26 cellular contexts compared by ENCODE assay signal in genomic region chr7:34851431-34851830, GRCh38.
"Had no signal": no experiment of that assay in that cellular context is flagged by ENCODE, and none has a peak within 500 bp of the region (broad histone marks: within the 10 kb centered on the region; RNA-seq: fewer than 3 reads in every experiment).

No MANE protein-coding gene starts in this region.

- H3K27ac ChIP-seq: adrenal gland, ascending aorta, breast epithelium, coronary artery, gastroesophageal sphincter, heart left ventricle, stomach, suprapubic skin, tibial nerve, WERI-Rb-1 had no signal

- H3K36me3 ChIP-seq: adrenal gland, ascending aorta, breast epithelium, gastroesophageal sphincter, heart left ventricle, stomach, suprapubic skin, tibial nerve, WERI-Rb-1 had no signal

- FAIRE-seq: small intestine had no signal

- H3K27ac Mint-ChIP-seq: activated naive CD8-positive, alpha-beta T cell; activated T-cell treated with anti-CD3 and anti-CD28 coated beads, Interleukin-2, amount 50 U/mL, for 24 hours; activated T-helper 17 cell treated with anti-CD3 and anti-CD28 coated beads, Interleukin-2, amount 50 U/mL, for 72 hours; endodermal cell; stimulated activated memory B cell treated with anti-CD40 and anti-IgM and Interleukin-4, amounts not matched to agents 10 μg/mL and 1 μg/mL and 100 μg/mL, for 72 hours; T-helper 2 cell treated with Interferon-gamma antibody and Interleukin-4, amounts not matched to agents 5 μg/mL and 100 μg/mL, for 36 hours had no signal

- H3K4me3 Mint-ChIP-seq: activated naive CD8-positive, alpha-beta T cell; activated T-cell treated with anti-CD3 and anti-CD28 coated beads, Interleukin-2, amount 50 U/mL, for 24 hours; activated T-helper 17 cell treated with anti-CD3 and anti-CD28 coated beads, Interleukin-2, amount 50 U/mL, for 72 hours; central memory CD8-positive, alpha-beta T cell; endodermal cell; stimulated activated memory B cell treated with anti-CD40 and anti-IgM and Interleukin-4, amounts not matched to agents 10 μg/mL and 1 μg/mL and 100 μg/mL, for 72 hours; T-helper 2 cell treated with Interferon-gamma antibody and Interleukin-4, amounts not matched to agents 5 μg/mL and 100 μg/mL, for 36 hours had no signal

- H3K4me3 ChIP-seq: adrenal gland, ascending aorta, breast epithelium, coronary artery, gastroesophageal sphincter, heart left ventricle, mucosa of descending colon, stomach, suprapubic skin, tibial nerve had no signal

- H3K27me3 ChIP-seq: adrenal gland, ascending aorta, breast epithelium, gastroesophageal sphincter, stomach, suprapubic skin, tibial nerve had no signal

- H3K4me1 ChIP-seq: adrenal gland, ascending aorta, breast epithelium, heart left ventricle, stomach, suprapubic skin, tibial nerve had no signal

- H3K9me3 Mint-ChIP-seq: activated T-cell treated with anti-CD3 and anti-CD28 coated beads, Interleukin-2, amount 50 U/mL, for 24 hours; activated T-helper 17 cell treated with anti-CD3 and anti-CD28 coated beads, Interleukin-2, amount 50 U/mL, for 72 hours; central memory CD8-positive, alpha-beta T cell; endodermal cell; stimulated activated memory B cell treated with anti-CD40 and anti-IgM and Interleukin-4, amounts not matched to agents 10 μg/mL and 1 μg/mL and 100 μg/mL, for 72 hours; T-helper 2 cell treated with Interferon-gamma antibody and Interleukin-4, amounts not matched to agents 5 μg/mL and 100 μg/mL, for 36 hours had no signal

- DNase-seq: activated CD4-positive, alpha-beta T cell treated with anti-CD3 and anti-CD28 coated beads for 1 hour; activated CD8-positive, alpha-beta memory T cell treated with anti-CD3 and anti-CD28 coated beads, Interleukin-2, amount 50 U/mL, for 4 hours; activated naive CD4-positive, alpha-beta T cell; activated T-cell treated with anti-CD3 and anti-CD28 coated beads, Interleukin-2, amount 50 U/mL, for 24 hours; adrenal gland; endodermal cell; heart left ventricle; islet precursor cell; left cardiac atrium; mucosa of descending colon; nucleus accumbens; small intestine; stomach; WERI-Rb-1 had no signal

- H3K9me3 ChIP-seq: adrenal gland, ascending aorta, breast epithelium, gastroesophageal sphincter, heart left ventricle, mucosa of descending colon, stomach, suprapubic skin had no signal

- ATAC-seq: activated T-helper 17 cell treated with anti-CD3 and anti-CD28 coated beads, Interleukin-2, amount 50 U/mL, for 72 hours; gastroesophageal sphincter; left cardiac atrium; mucosa of descending colon; sciatic nerve; stimulated activated memory B cell treated with anti-CD40 and anti-IgM and Interleukin-4, amounts not matched to agents 10 μg/mL and 1 μg/mL and 100 μg/mL, for 72 hours had no signal

- H3K4me1 Mint-ChIP-seq: activated T-helper 17 cell treated with anti-CD3 and anti-CD28 coated beads, Interleukin-2, amount 50 U/mL, for 72 hours; central memory CD8-positive, alpha-beta T cell; stimulated activated memory B cell treated with anti-CD40 and anti-IgM and Interleukin-4, amounts not matched to agents 10 μg/mL and 1 μg/mL and 100 μg/mL, for 72 hours had no signal

- H3K36me3 Mint-ChIP-seq: activated naive CD8-positive, alpha-beta T cell; stimulated activated memory B cell treated with anti-CD40 and anti-IgM and Interleukin-4, amounts not matched to agents 10 μg/mL and 1 μg/mL and 100 μg/mL, for 72 hours had no signal
